24 cellular contexts compared by ENCODE assay signal in genomic region chr4:119290598-119290997, GRCh38. TPM values are rescaled to one million over a fixed set of nuclear protein-coding genes. Genes with fewer than 3 reads are reported as not detected.
"Had no signal": no experiment of that assay in that cellular context is flagged by ENCODE, and none has a peak within 500 bp of the region (broad histone marks: within the 10 kb centered on the region; RNA-seq: fewer than 3 reads in every experiment).

No MANE protein-coding gene starts in this region.

- H3K4me3 ChIP-seq: K562 had no signal

- H3K9me3 ChIP-seq: SK-N-SH had no signal

- DNase-seq: Kasumi-1, MM.1S, NCI-H1092 treated with DMSO at 0.1 percent for 48 hours, NCI-H1436, NCI-H187, NCI-H2029, NCI-H2081 treated with DMSO at 0.1 percent for 48 hours, NCI-H2171, NCI-H226, NCI-H446, NCI-H510A, NCI-H524 treated with DMSO at 0.1 percent for 48 hours, NCI-H69, NCI-H774, SHP77, SK-N-SH had no signal

- H3K4me2 ChIP-seq: KMS-11, SK-N-SH had no signal

- FAIRE-seq: K562 had no signal

- ATAC-seq: K562, Panc1 had no signal

- H3K27ac ChIP-seq: KMS-11, RWPE1 had no signal

- H3K9me2 ChIP-seq: SK-N-SH had no signal

RNA-seq across cellular contexts. Expression of gene FABP2, which starts 31.3 kb away (rescaled TPM):
- total RNA-seq: HT1080, K562, M059J, SK-MEL-5 had no signal
- polyA plus RNA-seq: IgD-negative memory B cell, K562, SK-N-SH had no signal
